8 cellular contexts compared by ENCODE assay signal in the genomic region with DNA sequence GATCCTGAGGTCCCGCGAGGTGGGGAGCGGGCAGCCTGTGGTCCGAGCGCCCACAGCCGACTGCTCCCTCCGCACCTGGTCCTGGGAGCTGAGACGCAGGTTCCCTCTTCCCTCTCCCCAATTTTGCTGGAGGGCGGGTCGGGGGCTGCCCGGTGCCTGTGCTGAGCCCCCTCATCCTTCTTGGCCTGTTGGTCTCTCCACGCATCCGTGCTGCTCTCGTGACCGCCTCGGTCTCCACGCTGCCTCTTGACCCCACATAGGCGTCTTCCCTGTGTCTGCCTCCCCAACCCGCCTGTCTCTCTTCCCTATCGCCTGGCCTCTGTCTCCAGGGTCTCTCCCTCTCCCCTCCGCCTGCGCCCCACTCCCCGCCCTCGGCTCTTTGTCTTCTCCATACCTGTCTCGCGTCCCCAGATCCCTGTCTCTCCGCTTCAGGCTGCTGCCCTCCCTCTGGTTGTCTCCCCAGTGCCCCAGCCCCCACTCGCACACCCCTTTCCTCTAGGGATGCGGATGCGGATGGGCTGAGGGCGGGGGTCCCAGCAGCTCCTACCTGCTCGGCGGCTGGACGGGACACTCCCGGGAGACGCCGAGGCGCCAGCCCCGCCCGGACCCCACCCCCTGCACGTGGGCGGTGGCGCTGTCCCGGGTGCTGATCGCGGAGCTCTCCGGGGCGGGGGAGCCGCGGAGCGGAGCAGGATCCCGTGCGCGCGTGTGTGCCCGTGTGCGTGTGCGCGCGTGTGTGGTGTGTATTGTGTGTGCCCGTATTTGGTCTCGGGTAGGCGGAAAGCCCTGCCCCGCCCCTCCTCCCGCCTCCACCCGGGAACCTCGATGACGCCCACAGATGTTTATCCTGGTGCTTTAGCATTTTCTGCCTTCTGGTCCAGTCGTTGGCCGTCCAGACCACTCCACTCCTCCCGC. TPM values are rescaled to one million over a fixed set of nuclear protein-coding genes. Genes with fewer than 3 reads are reported as not detected.
A peak's percentile ranks its signal among the peaks of the same experiment; 100 is the strongest.
DNase-seq lines count a peak whose midpoint lies in the region; ATAC-seq, FAIRE-seq and TF ChIP-seq lines count a peak whose summit lies in the region.

TSS of gene SYT5 (minus strand) at position 720 of the 915 bp plus-strand sequence. CDS start 1,248 bp downstream, outside the sequence.

- POLR2A ChIA-PET in activated CD4-positive, alpha-beta T cell treated with anti-CD3 and anti-CD28 coated beads, Interleukin-2, amount 10 ng/mL, durations not matched to agents 7 days and 5 days (lab: Charles Lee), result interaction anchor here (0.7 kb wide), 1 partner anchor 417 kb away, joined by 3 read pairs; no protein-coding TSS in a partner anchor

- no peak for FAIRE-seq in H54 (lab: Jason Lieb, UNC)

- peaks cover 46% of the 10 kb centered on the region for H3K27me3 Mint-ChIP-seq in activated CD4-positive, alpha-beta T cell treated with anti-CD3 and anti-CD28 coated beads, Interleukin-2, amount 10 ng/mL, durations not matched to agents 7 days and 5 days

- DNase-seq in GDM1 (lab: John Stamatoyannopoulos, UW) (peak; percentile 16), dermis blood vessel endothelial cell (peak; percentile 48), mucosa of descending colon (peak; percentile 63 to 80 (median 68)), H54 (ENCODE audit: insufficient read length, low spot score) (no peak)
- DNase-seq in activated CD4-positive, alpha-beta T cell treated with anti-CD3 and anti-CD28 coated beads, Interleukin-2, amount 10 ng/mL, durations not matched to agents 7 days and 5 days, result peak; percentile 69
- DNase-seq in stimulated activated naive CD4-positive, alpha-beta T cell (lab: John Stamatoyannopoulos, UW), result peak; percentile 23 to 73 (median 52)

- H3K36me3 Mint-ChIP-seq in activated CD4-positive, alpha-beta T cell treated with anti-CD3 and anti-CD28 coated beads, Interleukin-2, amount 10 ng/mL, durations not matched to agents 7 days and 5 days (ENCODE audit: low read depth), result no peaks in the 10 kb centered on the region

- peaks cover 26% of the 10 kb centered on the region for H3K4me1 Mint-ChIP-seq in activated CD4-positive, alpha-beta T cell treated with anti-CD3 and anti-CD28 coated beads, Interleukin-2, amount 10 ng/mL, durations not matched to agents 7 days and 5 days

- H3K36me3 ChIP-seq in mucosa of descending colon (ENCODE audit: low read depth), result no peaks in the 10 kb centered on the region

- TF ChIP-seq POLR2A in H54 (IDR thresholded peaks at IDR 0.05; ENCODE audit: low read depth, low read length), result no peak

- TF ChIP-seq CTCF in mucosa of descending colon (IDR thresholded peaks at IDR 0.05), result no peak

- no peak for TF ChIP-seq RAD21 in Ishikawa (IDR thresholded peaks at IDR 0.05; ENCODE audit: low read depth)

- peak within 1 kb of the TSS; percentile 59 for H3K4me3 Mint-ChIP-seq in activated CD4-positive, alpha-beta T cell treated with anti-CD3 and anti-CD28 coated beads, Interleukin-2, amount 10 ng/mL, durations not matched to agents 7 days and 5 days

- H3K9me3 Mint-ChIP-seq in activated CD4-positive, alpha-beta T cell treated with anti-CD3 and anti-CD28 coated beads, Interleukin-2, amount 10 ng/mL, durations not matched to agents 7 days and 5 days, result peaks cover 9% of the 10 kb centered on the region

- peaks cover 13% of the 10 kb centered on the region for H3K4me1 ChIP-seq in mucosa of descending colon (ENCODE audit: low read depth)

- H3K4me3 ChIP-seq in mucosa of descending colon, result no peak within 1 kb of the TSS

- peak; percentile 85 for ATAC-seq in mucosa of descending colon
- no peak for ATAC-seq in GM21717 (IDR thresholded peaks at IDR 0.05; ENCODE audit: unreplicated experiment)

- intact Hi-C loops in mucosa of descending colon (cut with DNase I, micrococcal nuclease), result no loop called here

- H3K9me3 ChIP-seq in mucosa of descending colon, result no peaks in the 10 kb centered on the region

- CTCF ChIA-PET in activated CD4-positive, alpha-beta T cell treated with anti-CD3 and anti-CD28 coated beads, Interleukin-2, amount 10 ng/mL, durations not matched to agents 7 days and 5 days (lab: Charles Lee), result interaction anchor here (0.6 to 2.6 kb wide), 5 partner anchors 8 to 26 kb away, joined by 3 to 10 read pairs (median 5); no protein-coding TSS in a partner anchor

- H3K27ac Mint-ChIP-seq in activated CD4-positive, alpha-beta T cell treated with anti-CD3 and anti-CD28 coated beads, Interleukin-2, amount 10 ng/mL, durations not matched to agents 7 days and 5 days, result no peak within 1 kb of the TSS

- no peak for TF ChIP-seq EP300 in Ishikawa (IDR thresholded peaks at IDR 0.05; ENCODE audit: borderline replicate concordance)

TF ChIP-seq in Ishikawa, 13 proteins besides CTCF, POLR2A, EP300 and RAD21:
- TF ChIP-seq, protein P1, sequence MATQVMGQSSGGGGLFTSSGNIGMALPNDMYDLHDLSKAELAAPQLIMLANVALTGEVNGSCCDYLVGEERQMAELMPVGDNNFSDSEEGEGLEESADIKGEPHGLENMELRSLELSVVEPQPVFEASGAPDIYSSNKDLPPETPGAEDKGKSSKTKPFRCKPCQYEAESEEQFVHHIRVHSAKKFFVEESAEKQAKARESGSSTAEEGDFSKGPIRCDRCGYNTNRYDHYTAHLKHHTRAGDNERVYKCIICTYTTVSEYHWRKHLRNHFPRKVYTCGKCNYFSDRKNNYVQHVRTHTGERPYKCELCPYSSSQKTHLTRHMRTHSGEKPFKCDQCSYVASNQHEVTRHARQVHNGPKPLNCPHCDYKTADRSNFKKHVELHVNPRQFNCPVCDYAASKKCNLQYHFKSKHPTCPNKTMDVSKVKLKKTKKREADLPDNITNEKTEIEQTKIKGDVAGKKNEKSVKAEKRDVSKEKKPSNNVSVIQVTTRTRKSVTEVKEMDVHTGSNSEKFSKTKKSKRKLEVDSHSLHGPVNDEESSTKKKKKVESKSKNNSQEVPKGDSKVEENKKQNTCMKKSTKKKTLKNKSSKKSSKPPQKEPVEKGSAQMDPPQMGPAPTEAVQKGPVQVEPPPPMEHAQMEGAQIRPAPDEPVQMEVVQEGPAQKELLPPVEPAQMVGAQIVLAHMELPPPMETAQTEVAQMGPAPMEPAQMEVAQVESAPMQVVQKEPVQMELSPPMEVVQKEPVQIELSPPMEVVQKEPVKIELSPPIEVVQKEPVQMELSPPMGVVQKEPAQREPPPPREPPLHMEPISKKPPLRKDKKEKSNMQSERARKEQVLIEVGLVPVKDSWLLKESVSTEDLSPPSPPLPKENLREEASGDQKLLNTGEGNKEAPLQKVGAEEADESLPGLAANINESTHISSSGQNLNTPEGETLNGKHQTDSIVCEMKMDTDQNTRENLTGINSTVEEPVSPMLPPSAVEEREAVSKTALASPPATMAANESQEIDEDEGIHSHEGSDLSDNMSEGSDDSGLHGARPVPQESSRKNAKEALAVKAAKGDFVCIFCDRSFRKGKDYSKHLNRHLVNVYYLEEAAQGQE (IDR thresholded peaks at IDR 0.05; ENCODE audit: low read depth), result peak; percentile 97
- TF ChIP-seq, protein P2, sequence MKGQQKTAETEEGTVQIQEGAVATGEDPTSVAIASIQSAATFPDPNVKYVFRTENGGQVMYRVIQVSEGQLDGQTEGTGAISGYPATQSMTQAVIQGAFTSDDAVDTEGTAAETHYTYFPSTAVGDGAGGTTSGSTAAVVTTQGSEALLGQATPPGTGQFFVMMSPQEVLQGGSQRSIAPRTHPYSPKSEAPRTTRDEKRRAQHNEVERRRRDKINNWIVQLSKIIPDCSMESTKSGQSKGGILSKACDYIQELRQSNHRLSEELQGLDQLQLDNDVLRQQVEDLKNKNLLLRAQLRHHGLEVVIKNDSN (IDR thresholded peaks at IDR 0.05), result peak; percentile 90
- no peak for TF ChIP-seq TAF1 (IDR thresholded peaks at IDR 0.05; ENCODE audit: low read depth)
- TF ChIP-seq EGR1 (IDR thresholded peaks at IDR 0.05), result peak; percentile 100
- TF ChIP-seq MAX (IDR thresholded peaks at IDR 0.05), result peak; percentile 97
- TF ChIP-seq TCF12 (IDR thresholded peaks at IDR 0.05; ENCODE audit: low read depth), result no peak; the same call in 1 of the 2 replicates
- no peak for TF ChIP-seq FOXM1 (IDR thresholded peaks at IDR 0.05; ENCODE audit: borderline replicate concordance, low read depth)

RNA-seq across cellular contexts. Expression of gene SYT5, which starts in this region (rescaled TPM):
- under 1 TPM in 1 of 2 experiments, not detected in 1; 0.17 TPM for total RNA-seq in activated CD4-positive, alpha-beta T cell treated with anti-CD3 and anti-CD28 coated beads, Interleukin-2, amount 10 ng/mL, durations not matched to agents 7 days and 5 days
- not detected in 2 replicates for total RNA-seq in dermis blood vessel endothelial cell
- total RNA-seq in mucosa of descending colon, result 1 to 10 TPM; 1.0 to 2.9 (median 1.2) TPM

Comparison
In these comparisons a context has a peak if more than half of its experiments do, and no peak if none do; other contexts are left out.
1. Peak in DNase-seq in activated CD4-positive, alpha-beta T cell treated with anti-CD3 and anti-CD28 coated beads, Interleukin-2, amount 10 ng/mL, durations not matched to agents 7 days and 5 days; RNA of the gene not detected or under 1 TPM.
2. Peak in DNase-seq in dermis blood vessel endothelial cell; RNA of the gene not detected or under 1 TPM.